In genomic region chr9:89808076-89808701, GRCh38 we compare ENCODE assay signal across 11 cellular contexts.
A peak's percentile ranks its signal among the peaks of the same experiment; 100 is the strongest.
DNase-seq lines count a peak whose midpoint lies in the region; ATAC-seq, FAIRE-seq and TF ChIP-seq lines count a peak whose summit lies in the region.
"Had no signal": no experiment of that assay in that cellular context is flagged by ENCODE, and none has a peak within 500 bp of the region (broad histone marks: within the 10 kb centered on the region; RNA-seq: fewer than 3 reads in every experiment).

No MANE protein-coding gene starts in this region.

- H3K36me3 ChIP-seq in astrocyte (ENCODE audit: insufficient read depth, low read length) (no peaks in the 10 kb centered on the region), PC-3 (ENCODE audit: low read depth, low read length) (no peaks in the 10 kb centered on the region)

- H2AFZ ChIP-seq in astrocyte (ENCODE audit: low read depth, low read length) (peak overlapping the region; percentile 1), PC-3 (ENCODE audit: low read length) (no peak overlapping the region)

- intact Hi-C loops in PC-3 (cut with micrococcal nuclease) = no loop called here

- H3K27me3 Mint-ChIP-seq in astrocyte (ENCODE audit: low read depth, unreplicated experiment) (peaks cover 42% of the 10 kb centered on the region), nephron progenitor cell (ENCODE audit: low read depth, poor library complexity) (peaks cover 19% of the 10 kb centered on the region)

- H3K79me2 ChIP-seq in astrocyte (ENCODE audit: insufficient read depth, low read length) = no peaks in the 10 kb centered on the region
- H3K79me2 ChIP-seq in PC-3 (ENCODE audit: low read length) = no peaks in the 10 kb centered on the region

- H3K27ac Mint-ChIP-seq in astrocyte (ENCODE audit: unreplicated experiment) = no peak overlapping the region
- peak overlapping the region; percentile 95 for H3K27ac Mint-ChIP-seq in nephron progenitor cell

- no peak for FAIRE-seq in astrocyte (lab: Jason Lieb, UNC)
- FAIRE-seq: islet of Langerhans had no signal

- H3K4me1 Mint-ChIP-seq in astrocyte (ENCODE audit: low read depth, unreplicated experiment) (peaks cover 22% of the 10 kb centered on the region), nephron progenitor cell (peaks cover 73% of the 10 kb centered on the region)

- H3F3A ChIP-seq in PC-3 (ENCODE audit: low read length, unreplicated experiment) = no peaks in the 10 kb centered on the region

- DNase-seq in GM10266 (ENCODE audit: extremely low spot score) = peak; percentile 24
- DNase-seq in LNCaP clone FGC (ENCODE audit: low read depth) = no peak
- no peak for DNase-seq in astrocyte (ENCODE audit: low read depth)
- peak; percentile 65 for DNase-seq in nephron progenitor cell
- DNase-seq in AG20443 (ENCODE audit: low spot score) = no peak
- no peak for DNase-seq in PC-3
- DNase-seq: activated CD4-positive, CD25-positive, alpha-beta regulatory T cell; activated naive CD4-positive, alpha-beta T cell treated with Interleukin-2 at 50 U/mL for 16 hours had no signal

- H3K9ac ChIP-seq in astrocyte (ENCODE audit: low read length) (peak overlapping the region; percentile 2), PC-3 (ENCODE audit: low read length) (no peak overlapping the region)

- H3K9me3 Mint-ChIP-seq in astrocyte (ENCODE audit: unreplicated experiment) (no peaks in the 10 kb centered on the region), nephron progenitor cell (no peaks in the 10 kb centered on the region)

- H3K9me2 ChIP-seq in PC-3 (replicated peaks; ENCODE audit: low read length) = no peaks in the 10 kb centered on the region

- H3K36me3 Mint-ChIP-seq in astrocyte (ENCODE audit: low read depth, unreplicated experiment) = no peaks in the 10 kb centered on the region
- no peaks in the 10 kb centered on the region for H3K36me3 Mint-ChIP-seq in nephron progenitor cell (ENCODE audit: low read depth)

- H3K27ac ChIP-seq in astrocyte (ENCODE audit: low read depth, low read length) (peak overlapping the region; percentile 74), PC-3 (ENCODE audit: low read length) (no peak overlapping the region)

- H4K20me1 ChIP-seq in astrocyte (ENCODE audit: insufficient read depth, low read length) = no peaks in the 10 kb centered on the region
- H4K20me1 ChIP-seq in PC-3 (ENCODE audit: low read length) = no peaks in the 10 kb centered on the region

- TF ChIP-seq CTCF in GM10266 (IDR thresholded peaks at IDR 0.05; ENCODE audit: control insufficient read depth, insufficient read depth, low read depth, missing control alignments) (no peak), LNCaP clone FGC (IDR thresholded peaks at IDR 0.05; ENCODE audit: control insufficient read depth, extremely low read depth, insufficient read depth) (peak; percentile 31; the same call in 1 of the 2 replicates), astrocyte (IDR thresholded peaks at IDR 0.05; ENCODE audit: insufficient read depth, low read depth, low read length) (peak; percentile 27), nephron progenitor cell (IDR thresholded peaks at IDR 0.05) (no peak), PC-3 (conservative IDR thresholded peaks at IDR 0.05; ENCODE audit: low read depth, low read length) (no peak; the same call in 1 of the 2 replicates)

- BruUV-seq in PC-3 (replicated peaks; lab: Mats Ljungman, UMichigan) = no TSS peak

- H3K4me1 ChIP-seq in astrocyte (ENCODE audit: insufficient read depth, low read length) (peaks cover 49% of the 10 kb centered on the region), PC-3 (ENCODE audit: insufficient read depth, low read length) (no peaks in the 10 kb centered on the region)

- H3K9me3 ChIP-seq in astrocyte (ENCODE audit: insufficient read depth, low read depth, low read length) (no peaks in the 10 kb centered on the region), PC-3 (ENCODE audit: low read length) (no peaks in the 10 kb centered on the region)

- H3K4me2 ChIP-seq in astrocyte (ENCODE audit: low read length) = peak overlapping the region; percentile 55
- no peak overlapping the region for H3K4me2 ChIP-seq in PC-3 (ENCODE audit: low read length)

- ATAC-seq in GM21360 (IDR thresholded peaks at IDR 0.05; ENCODE audit: unreplicated experiment) (no peak), GM19035 (IDR thresholded peaks at IDR 0.05; ENCODE audit: unreplicated experiment) (no peak), PC-3 (no peak)

- CTCF ChIA-PET in PC-3 (lab: Charles Lee) = no interaction called here

- POLR2A ChIA-PET in PC-3 (lab: Charles Lee; ENCODE audit: unreplicated experiment) = no interaction called here

- no peaks in the 10 kb centered on the region for H3K27me3 ChIP-seq in astrocyte (ENCODE audit: insufficient read depth, low read length)
- H3K27me3 ChIP-seq in PC-3 (ENCODE audit: low read length) = peaks cover 7% of the 10 kb centered on the region; the same call in 1 of the 2 replicates

- H3K4me3 Mint-ChIP-seq in astrocyte (ENCODE audit: unreplicated experiment) (no peak overlapping the region), nephron progenitor cell (peak overlapping the region; percentile 67)

- H3K4me3 ChIP-seq in LNCaP clone FGC (ENCODE audit: low read depth, low read length) = no peak overlapping the region
- no peak overlapping the region for H3K4me3 ChIP-seq in astrocyte (ENCODE audit: insufficient read depth, low read depth, low read length)
- no peak overlapping the region for H3K4me3 ChIP-seq in PC-3 (ENCODE audit: low read length)

Comparison
In these comparisons a context has a peak if more than half of its experiments do, and no peak if none do; other contexts are left out.
1. DNase-seq: peak in GM10266 (single experiment) and nephron progenitor cell (single experiment); none in LNCaP clone FGC (single experiment), astrocyte (single experiment), AG20443 (single experiment) and PC-3 (single experiment).
2. CTCF ChIP-seq: peak in LNCaP clone FGC (single experiment) and astrocyte (single experiment); none in GM10266 (single experiment), nephron progenitor cell (single experiment) and PC-3 (single experiment).